ENCODE assay signal across 20 cellular contexts in the genomic region with DNA sequence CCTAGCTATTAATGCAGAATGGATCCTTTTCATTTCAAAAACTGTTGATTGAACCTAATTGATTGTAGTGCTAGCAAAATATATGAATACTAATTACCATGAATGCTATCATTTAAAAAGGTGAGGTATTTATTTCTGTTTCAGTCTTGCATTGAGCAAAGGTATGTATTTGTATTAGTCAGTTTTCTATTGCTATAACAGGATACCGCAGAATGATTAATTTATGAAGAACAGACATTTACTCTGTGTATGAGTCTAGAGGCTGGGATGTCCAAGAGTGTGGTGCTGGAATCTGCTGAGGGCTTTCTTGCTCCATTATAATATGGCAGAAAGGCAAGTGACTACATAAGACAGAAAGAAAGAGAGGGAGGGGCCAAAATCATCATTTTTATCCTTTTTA.
DNase-seq lines count a peak whose midpoint lies in the region; ATAC-seq lines count a peak whose summit lies in the region.
"Had no signal": no experiment of that assay in that cellular context is flagged by ENCODE, and none has a peak within 500 bp of the region (broad histone marks: within the 10 kb centered on the region; RNA-seq: fewer than 3 reads in every experiment).

No MANE protein-coding gene starts in this region.

- no peaks in the 10 kb centered on the region for H3K36me3 Mint-ChIP-seq in activated T-helper 17 cell treated with anti-CD3 and anti-CD28 coated beads, Interleukin-2, amount 50 U/mL, for 72 hours (ENCODE audit: low read depth)
- H3K36me3 Mint-ChIP-seq: CD4-positive, CD25-positive, alpha-beta regulatory T cell; CD8-positive, alpha-beta T cell had no signal

- no peak overlapping the region for H3K4me3 Mint-ChIP-seq in stimulated activated naive CD8-positive, alpha-beta T cell treated with anti-CD3 and anti-CD28 coated beads, Interleukin-15, amount 100 ng/mL, for 72 hours
- no peak overlapping the region for H3K4me3 Mint-ChIP-seq in activated T-helper 17 cell treated with anti-CD3 and anti-CD28 coated beads, Interleukin-2, amount 50 U/mL, for 72 hours
- H3K4me3 Mint-ChIP-seq: CD4-positive, CD25-positive, alpha-beta regulatory T cell; CD8-positive, alpha-beta T cell had no signal

- peak; percentile 32 for ATAC-seq in stimulated activated naive CD8-positive, alpha-beta T cell treated with anti-CD3 and anti-CD28 coated beads, Interleukin-15, Interleukin-2, amounts not matched to agents 100 U/mL and 50 U/mL, for 24 hours
- no peak for ATAC-seq in stimulated activated naive CD8-positive, alpha-beta T cell treated with anti-CD3 and anti-CD28 coated beads, Interleukin-15, amount 100 ng/mL, for 72 hours
- ATAC-seq in GM19463 (IDR thresholded peaks at IDR 0.05; ENCODE audit: unreplicated experiment), result peak; percentile 46
- ATAC-seq in activated T-helper 17 cell treated with anti-CD3 and anti-CD28 coated beads, Interleukin-2, amount 50 U/mL, for 72 hours (replicated peaks), result peak; percentile 42
- ATAC-seq in HG02571 (IDR thresholded peaks at IDR 0.05; ENCODE audit: unreplicated experiment), result no peak
- ATAC-seq: A549; CD8-positive, alpha-beta T cell had no signal

- H3K9me3 Mint-ChIP-seq in stimulated activated naive CD8-positive, alpha-beta T cell treated with anti-CD3 and anti-CD28 coated beads, Interleukin-15, amount 100 ng/mL, for 72 hours, result no peaks in the 10 kb centered on the region
- no peaks in the 10 kb centered on the region for H3K9me3 Mint-ChIP-seq in activated T-helper 17 cell treated with anti-CD3 and anti-CD28 coated beads, Interleukin-2, amount 50 U/mL, for 72 hours

- no peak for DNase-seq in stimulated activated naive CD8-positive, alpha-beta T cell treated with anti-CD3 and anti-CD28 coated beads, Interleukin-15, Interleukin-2, amounts not matched to agents 100 U/mL and 50 U/mL, for 24 hours
- DNase-seq in stimulated activated naive CD8-positive, alpha-beta T cell treated with anti-CD3 and anti-CD28 coated beads, Interleukin-15, amount 100 ng/mL, for 72 hours, result no peak
- DNase-seq in NCI-H2171 treated with DMSO at 0.1 percent for 48 hours (lab: John Stamatoyannopoulos, UW) (no peak), T-helper 2 cell (no peak)
- DNase-seq: 8988T; ACHN; AML-193; BE2C; Caco-2; CD4-positive, CD25-positive, alpha-beta regulatory T cell; CD8-positive, alpha-beta T cell; DMS153; DND-41; GM23248; H7; HCEC 1CT had no signal

- no peaks in the 10 kb centered on the region for H3K4me1 Mint-ChIP-seq in stimulated activated naive CD8-positive, alpha-beta T cell treated with anti-CD3 and anti-CD28 coated beads, Interleukin-15, amount 100 ng/mL, for 72 hours
- no peaks in the 10 kb centered on the region for H3K4me1 Mint-ChIP-seq in activated T-helper 17 cell treated with anti-CD3 and anti-CD28 coated beads, Interleukin-2, amount 50 U/mL, for 72 hours
- H3K4me1 Mint-ChIP-seq: CD4-positive, CD25-positive, alpha-beta regulatory T cell had no signal

- H3K27me3 Mint-ChIP-seq in stimulated activated naive CD8-positive, alpha-beta T cell treated with anti-CD3 and anti-CD28 coated beads, Interleukin-15, amount 100 ng/mL, for 72 hours, result peaks cover 27% of the 10 kb centered on the region
- peaks cover 14% of the 10 kb centered on the region for H3K27me3 Mint-ChIP-seq in activated T-helper 17 cell treated with anti-CD3 and anti-CD28 coated beads, Interleukin-2, amount 50 U/mL, for 72 hours

- no peak overlapping the region for H3K27ac Mint-ChIP-seq in stimulated activated naive CD8-positive, alpha-beta T cell treated with anti-CD3 and anti-CD28 coated beads, Interleukin-15, amount 100 ng/mL, for 72 hours
- no peak overlapping the region for H3K27ac Mint-ChIP-seq in activated T-helper 17 cell treated with anti-CD3 and anti-CD28 coated beads, Interleukin-2, amount 50 U/mL, for 72 hours
- H3K27ac Mint-ChIP-seq: CD4-positive, CD25-positive, alpha-beta regulatory T cell; CD8-positive, alpha-beta T cell had no signal

Comparison
In these comparisons a context has a peak if more than half of its experiments do, and no peak if none do; other contexts are left out.
1. ATAC-seq: peak in stimulated activated naive CD8-positive, alpha-beta T cell treated with anti-CD3 and anti-CD28 coated beads, Interleukin-15, Interleukin-2, amounts not matched to agents 100 U/mL and 50 U/mL, for 24 hours (single experiment), GM19463 (single experiment) and activated T-helper 17 cell treated with anti-CD3 and anti-CD28 coated beads, Interleukin-2, amount 50 U/mL, for 72 hours (single experiment); none in stimulated activated naive CD8-positive, alpha-beta T cell treated with anti-CD3 and anti-CD28 coated beads, Interleukin-15, amount 100 ng/mL, for 72 hours (single experiment) and HG02571 (single experiment).